In the genomic region with DNA sequence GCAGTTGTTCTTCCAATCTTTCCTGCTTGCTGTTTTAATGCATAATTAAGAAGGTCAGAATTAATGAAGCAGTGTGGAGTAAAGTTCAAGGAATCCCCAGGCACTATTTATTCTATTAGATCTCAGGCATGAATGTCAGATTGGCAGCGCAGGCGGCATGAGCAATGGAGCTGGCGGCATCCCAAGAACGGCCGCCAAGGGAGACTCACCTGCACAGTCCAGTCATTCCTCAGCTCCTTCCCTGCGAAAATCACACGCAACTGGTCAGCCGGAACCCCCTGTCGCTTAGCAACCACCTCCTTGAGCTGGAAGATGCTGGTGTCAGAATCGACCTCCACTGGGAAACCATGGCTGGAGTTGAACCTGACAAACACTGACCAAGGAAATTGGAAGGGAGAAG, we compare ENCODE assay signal across 16 cellular contexts.
DNase-seq lines count a peak whose midpoint lies in the region; ATAC-seq, FAIRE-seq and TF ChIP-seq lines count a peak whose summit lies in the region.
"Had no signal": no experiment of that assay in that cellular context is flagged by ENCODE, and none has a peak within 500 bp of the region (broad histone marks: within the 10 kb centered on the region; RNA-seq: fewer than 3 reads in every experiment).

No MANE protein-coding gene starts in this region.

- no peaks in the 10 kb centered on the region for H3K36me3 ChIP-seq in left lung
- H3K36me3 ChIP-seq in gastroesophageal sphincter, result peaks cover 0 to 12% of the 10 kb centered on the region in 2 donors
- H3K36me3 ChIP-seq: lower lobe of right lung, spleen had no signal

- ATAC-seq in left lung (no peak), gastroesophageal sphincter (no peak), GM18867 (IDR thresholded peaks at IDR 0.05; ENCODE audit: unreplicated experiment) (no peak)

- H3K27me3 ChIP-seq in left lung (no peaks in the 10 kb centered on the region), gastroesophageal sphincter (no peaks in the 10 kb centered on the region)
- H3K27me3 ChIP-seq: spleen had no signal

- H3K4me1 ChIP-seq in left lung (no peaks in the 10 kb centered on the region), gastroesophageal sphincter (no peaks in the 10 kb centered on the region)
- H3K4me1 ChIP-seq: lower lobe of right lung, spleen had no signal

- H3K9me3 ChIP-seq in left lung (peaks cover 0 to 15% of the 10 kb centered on the region in 2 donors), gastroesophageal sphincter (peaks cover 0 to 16% (median 0%) of the 10 kb centered on the region in 3 donors)

- H3K27ac ChIP-seq in left lung, result no peak overlapping the region
- H3K27ac ChIP-seq in gastroesophageal sphincter, result no peak overlapping the region
- H3K27ac ChIP-seq: lower lobe of right lung, spleen had no signal

- DNase-seq in LoVo (ENCODE audit: low spot score) (peak; percentile 6), RCC 7860 (ENCODE audit: low spot score) (peak; percentile 9), iris pigment epithelial cell (ENCODE audit: low read depth) (peak; percentile 0), retina (peak; percentile 48), left lung (no peak)
- DNase-seq: activated CD4-positive, alpha-beta T cell treated with anti-CD3 and anti-CD28 coated beads, Interleukin-2, amount 50 U/mL, for 1 hour; activated naive CD4-positive, alpha-beta T cell treated with anti-CD3 and anti-CD28 coated beads, Interleukin-2, amount 10 ng/mL, durations not matched to agents 7 days and 5 days; cortex of kidney; foreskin fibroblast; KG1; lower lobe of right lung; spleen; stimulated activated CD8-positive, alpha-beta memory T cell treated with anti-CD3 and anti-CD28 coated beads, Interleukin-4, amount 100 ng/mL, for 48 hours had no signal

- TF ChIP-seq CTCF in left lung (IDR thresholded peaks at IDR 0.05), result no peak
- no peak for TF ChIP-seq CTCF in gastroesophageal sphincter (IDR thresholded peaks at IDR 0.05)

- no peak for TF ChIP-seq POLR2A in gastroesophageal sphincter (IDR thresholded peaks at IDR 0.05)

- 67 to 86% methylated on average over 1 to 9 of the region's 10 CpGs for WGBS in gastroesophageal sphincter (ENCODE audit: low coverage in 1 of 2), 2 donors

- no peak for FAIRE-seq in RCC 7860 (lab: Jason Lieb, UNC)
- FAIRE-seq: astrocyte had no signal

- H3K4me3 ChIP-seq in left lung (no peak overlapping the region), gastroesophageal sphincter (no peak overlapping the region)
- H3K4me3 ChIP-seq: lower lobe of right lung, spleen had no signal

- intact Hi-C loops in left lung (cut with DNase I), result no loop called here

- TF ChIP-seq EP300 in gastroesophageal sphincter (IDR thresholded peaks at IDR 0.05), result no peak

Comparison
In these comparisons a context has a peak if more than half of its experiments do, and no peak if none do; other contexts are left out.
1. DNase-seq: peak in LoVo (single experiment), RCC 7860 (single experiment), iris pigment epithelial cell (single experiment) and retina (single experiment); none in left lung (0 of 2).